In genomic region chr6:91476000-91476399, GRCh38 we compare ENCODE assay signal across 8 cellular contexts.
DNase-seq lines count a peak whose midpoint lies in the region; ATAC-seq and TF ChIP-seq lines count a peak whose summit lies in the region.

No MANE protein-coding gene starts in this region.

- H3K4me1 Mint-ChIP-seq in neural progenitor cell, result peaks cover 6% of the 10 kb centered on the region
- H3K4me1 Mint-ChIP-seq in activated naive CD4-positive, alpha-beta T cell treated with anti-CD3 and anti-CD28 coated beads for 36 hours (ENCODE audit: low read depth), result no peaks in the 10 kb centered on the region

- no peak overlapping the region for H3K4me3 Mint-ChIP-seq in neural progenitor cell
- no peak overlapping the region for H3K4me3 Mint-ChIP-seq in activated naive CD4-positive, alpha-beta T cell treated with anti-CD3 and anti-CD28 coated beads for 36 hours

- DNase-seq in AG08396 (ENCODE audit: low spot score), result peak; percentile 51
- DNase-seq in HT-29 (ENCODE audit: low spot score), result peak; percentile 64
- DNase-seq in astrocyte of the cerebellum (ENCODE audit: low read depth), result peak; percentile 38
- no peak for DNase-seq in neural progenitor cell (ENCODE audit: low spot score)
- no peak for DNase-seq in NCI-H526 (lab: John Stamatoyannopoulos, UW)
- DNase-seq in NCI-H1092 (lab: John Stamatoyannopoulos, UW), result no peak
- no peak for DNase-seq in activated naive CD4-positive, alpha-beta T cell treated with anti-CD3 and anti-CD28 coated beads for 36 hours

- H3K4me3 ChIP-seq in astrocyte of the cerebellum (ENCODE audit: low read depth, low read length) (no peak overlapping the region), neural progenitor cell (no peak overlapping the region)

- no peaks in the 10 kb centered on the region for H3K9me3 Mint-ChIP-seq in neural progenitor cell
- H3K9me3 Mint-ChIP-seq in activated naive CD4-positive, alpha-beta T cell treated with anti-CD3 and anti-CD28 coated beads for 36 hours, result no peaks in the 10 kb centered on the region

- H3K4me2 ChIP-seq in neural progenitor cell, result no peak overlapping the region

- H3K27ac ChIP-seq in neural progenitor cell, result no peak overlapping the region

- H2AFZ ChIP-seq in neural progenitor cell (replicated peaks), result peak overlapping the region; percentile 88

- no peaks in the 10 kb centered on the region for H3K27me3 ChIP-seq in neural progenitor cell

- no peaks in the 10 kb centered on the region for H3K79me2 ChIP-seq in neural progenitor cell (ENCODE audit: low read depth)

- H3K27ac Mint-ChIP-seq in neural progenitor cell, result no peak overlapping the region
- H3K27ac Mint-ChIP-seq in activated naive CD4-positive, alpha-beta T cell treated with anti-CD3 and anti-CD28 coated beads for 36 hours, result no peak overlapping the region

- H3K9me3 ChIP-seq in neural progenitor cell (ENCODE audit: low read depth), result no peaks in the 10 kb centered on the region

- H3K27me3 Mint-ChIP-seq in neural progenitor cell (ENCODE audit: insufficient read depth, low read depth), result peaks cover 3% of the 10 kb centered on the region
- H3K27me3 Mint-ChIP-seq in activated naive CD4-positive, alpha-beta T cell treated with anti-CD3 and anti-CD28 coated beads for 36 hours (ENCODE audit: low read depth), result no peaks in the 10 kb centered on the region

- no peaks in the 10 kb centered on the region for H3K36me3 Mint-ChIP-seq in neural progenitor cell
- H3K36me3 Mint-ChIP-seq in activated naive CD4-positive, alpha-beta T cell treated with anti-CD3 and anti-CD28 coated beads for 36 hours (ENCODE audit: low read depth), result no peaks in the 10 kb centered on the region

- H3K4me1 ChIP-seq in neural progenitor cell, result peaks cover 4% of the 10 kb centered on the region

- no peaks in the 10 kb centered on the region for H3K36me3 ChIP-seq in neural progenitor cell

- H3K9ac ChIP-seq in neural progenitor cell, result no peak overlapping the region

- H4K20me1 ChIP-seq in neural progenitor cell (ENCODE audit: low read depth), result no peaks in the 10 kb centered on the region

- H3F3A ChIP-seq in neural progenitor cell (ENCODE audit: low read depth), result no peaks in the 10 kb centered on the region

- in situ Hi-C loops in astrocyte of the cerebellum (cut with HindIII; ENCODE audit: low sequenced_read_pairs), result no loop called here

- TF ChIP-seq CTCF in astrocyte of the cerebellum (IDR thresholded peaks at IDR 0.05; ENCODE audit: low read depth, low read length, missing control alignments), result no peak
- TF ChIP-seq CTCF in neural progenitor cell (IDR thresholded peaks at IDR 0.05), result no peak

- peak; percentile 65 for ATAC-seq in GM19463 (IDR thresholded peaks at IDR 0.05; ENCODE audit: unreplicated experiment)

- CTCF ChIA-PET in activated naive CD4-positive, alpha-beta T cell treated with anti-CD3 and anti-CD28 coated beads for 36 hours (lab: Charles Lee), result no interaction called here

- intact Hi-C loops in activated naive CD4-positive, alpha-beta T cell treated with anti-CD3 and anti-CD28 coated beads for 36 hours (cut with micrococcal nuclease), result no loop called here

Comparison
In these comparisons a context has a peak if more than half of its experiments do, and no peak if none do; other contexts are left out.
1. DNase-seq: peak in AG08396 (single experiment), HT-29 (single experiment) and astrocyte of the cerebellum (single experiment); none in neural progenitor cell (single experiment), NCI-H526 (0 of 2), NCI-H1092 (single experiment) and activated naive CD4-positive, alpha-beta T cell treated with anti-CD3 and anti-CD28 coated beads for 36 hours (single experiment).